ENCODE assay signal across 11 cellular contexts in the genomic region with DNA sequence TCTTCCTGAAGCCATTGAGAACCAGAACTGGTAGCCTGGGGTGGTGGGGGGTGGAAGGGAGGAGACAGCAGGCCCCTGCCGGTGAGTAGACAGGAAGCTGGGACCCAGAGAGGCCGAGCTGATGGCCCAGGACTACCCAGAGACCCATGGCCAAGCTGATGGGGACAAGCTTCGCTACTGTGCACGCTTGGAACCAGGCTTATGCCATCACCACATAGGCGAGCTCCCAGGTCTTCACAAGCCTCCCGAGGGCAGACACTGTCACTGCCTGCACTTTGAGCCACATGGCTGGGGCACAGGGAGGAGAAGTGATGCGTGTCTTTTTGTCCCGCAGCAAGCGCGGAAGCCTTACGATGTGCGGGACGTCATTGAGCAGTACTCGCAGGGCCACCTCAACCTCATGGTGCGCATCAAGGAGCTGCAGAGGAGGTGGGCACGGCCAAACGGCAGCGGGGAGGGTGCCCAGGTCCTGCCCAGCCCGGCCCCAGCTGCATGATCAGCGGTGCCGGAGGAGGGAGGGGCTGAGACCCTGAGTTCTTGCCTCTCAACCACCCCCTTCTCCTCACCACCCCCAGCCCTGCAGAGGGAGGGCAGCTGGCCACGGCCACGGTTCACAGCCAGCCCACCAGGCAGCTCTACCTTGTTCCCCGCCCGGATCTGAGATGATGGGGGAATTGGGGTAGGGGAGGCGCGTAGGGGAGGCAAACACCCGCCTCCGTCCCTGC.
DNase-seq lines count a peak whose midpoint lies in the region.
"Had no signal": no experiment of that assay in that cellular context is flagged by ENCODE, and none has a peak within 500 bp of the region (broad histone marks: within the 10 kb centered on the region; RNA-seq: fewer than 3 reads in every experiment).

No MANE protein-coding gene starts in this region.

- peak; percentile 0 for DNase-seq in stimulated activated CD4-positive, alpha-beta T cell treated with anti-CD3 and anti-CD28 coated beads, Interleukin-4, amount 100 ng/mL, for 1 hour
- DNase-seq in stimulated activated CD4-positive, alpha-beta T cell treated with anti-CD3 and anti-CD28 coated beads, Interleukin-12 subunit alpha, Interleukin-12 subunit beta, amount 100 ng/mL, for 4 hours = no peak
- DNase-seq in activated CD8-positive, alpha-beta memory T cell treated with anti-CD3 and anti-CD28 coated beads, Interleukin-2, amount 50 U/mL, for 4 hours = peak; percentile 8
- peak; percentile 83 for DNase-seq in mesenteric fat pad (ENCODE audit: low spot score)
- DNase-seq in ureter (ENCODE audit: low spot score) = peak; percentile 40
- DNase-seq in NCI-H128 (lab: John Stamatoyannopoulos, UW; ENCODE audit: unreplicated experiment) = no peak
- no peak for DNase-seq in NCI-H1048 (lab: John Stamatoyannopoulos, UW)
- no peak for DNase-seq in NCI-H1417 treated with DMSO at 0.1 percent for 48 hours (lab: John Stamatoyannopoulos, UW)
- DNase-seq: activated naive CD4-positive, alpha-beta T cell treated with anti-CD3 and anti-CD28 coated beads for 36 hours; foreskin melanocyte; PC-9 had no signal

Comparison
In these comparisons a context has a peak if more than half of its experiments do, and no peak if none do; other contexts are left out.
1. DNase-seq: peak in stimulated activated CD4-positive, alpha-beta T cell treated with anti-CD3 and anti-CD28 coated beads, Interleukin-4, amount 100 ng/mL, for 1 hour (single experiment), activated CD8-positive, alpha-beta memory T cell treated with anti-CD3 and anti-CD28 coated beads, Interleukin-2, amount 50 U/mL, for 4 hours (single experiment), mesenteric fat pad (single experiment) and ureter (single experiment); none in stimulated activated CD4-positive, alpha-beta T cell treated with anti-CD3 and anti-CD28 coated beads, Interleukin-12 subunit alpha, Interleukin-12 subunit beta, amount 100 ng/mL, for 4 hours (single experiment), NCI-H128 (single experiment), NCI-H1048 (single experiment) and NCI-H1417 treated with DMSO at 0.1 percent for 48 hours (single experiment).